22 cellular contexts compared by ENCODE assay signal in genomic region chr5:178125253-178125916, GRCh38. TPM values are rescaled to one million over a fixed set of nuclear protein-coding genes. Genes with fewer than 3 reads are reported as not detected.
DNase-seq lines count a peak whose midpoint lies in the region; ATAC-seq and TF ChIP-seq lines count a peak whose summit lies in the region.
"Had no signal": no experiment of that assay in that cellular context is flagged by ENCODE, and none has a peak within 500 bp of the region (broad histone marks: within the 10 kb centered on the region; RNA-seq: fewer than 3 reads in every experiment).

No MANE protein-coding gene starts in this region.

- no peak for TF ChIP-seq CTCF in PC-9 (conservative IDR thresholded peaks at IDR 0.05)

- CTCF ChIA-PET in PC-9 (lab: Charles Lee), result no interaction called here

- H3K27me3 ChIP-seq in PC-9 (ENCODE audit: insufficient read depth, low read depth) (no peaks in the 10 kb centered on the region), iPS-18a (ENCODE audit: control insufficient read depth, insufficient read depth, low read length) (no peaks in the 10 kb centered on the region)

- H3K4me1 ChIP-seq in PC-9 (replicated peaks; ENCODE audit: insufficient read depth) (peaks cover 37% of the 10 kb centered on the region), iPS-18a (ENCODE audit: control insufficient read depth, low read depth, low read length) (peaks cover 41% of the 10 kb centered on the region)
- H3K4me1 ChIP-seq: A549 had no signal

- H3K4me2 ChIP-seq in PC-9, result peak overlapping the region; percentile 77
- H3K4me2 ChIP-seq: A549 had no signal

- no peaks in the 10 kb centered on the region for H3K79me2 ChIP-seq in PC-9 (ENCODE audit: low read depth)

- DNase-seq in Right ventricle myocardium superior (no peak), left cardiac atrium (no peak), PC-9 (no peak), NCI-H510A treated with DMSO at 0.1 percent for 48 hours (lab: John Stamatoyannopoulos, UW) (no peak), HK-2 (ENCODE audit: unreplicated experiment) (no peak), dermis blood vessel endothelial cell (no peak)
- DNase-seq: activated CD8-positive, alpha-beta T cell treated with anti-CD3 and anti-CD28 coated beads for 36 hours; activated gamma-delta T cell; activated T-cell treated with anti-CD3 and anti-CD28 coated beads for 4 hours; head of caudate nucleus; KG1; NCI-H187; NCI-H526 treated with DMSO at 0.1 percent for 48 hours; stimulated activated CD4-positive, alpha-beta T cell treated with anti-CD3 and anti-CD28 coated beads, Interleukin-12 subunit alpha, Interleukin-12 subunit beta, amount 100 ng/mL, for 4 hours; stimulated activated CD4-positive, alpha-beta T cell treated with anti-CD3 and anti-CD28 coated beads, Interleukin-4, amount 100 ng/mL, for 4 hours; stimulated activated naive CD8-positive, alpha-beta T cell treated with anti-CD3 and anti-CD28 coated beads, Interleukin-15, amount 100 ng/mL, for 72 hours had no signal

- no TSS peak for BruUV-seq in PC-9 (replicated peaks; lab: Mats Ljungman, UMichigan)

- POLR2A ChIA-PET in PC-9 (lab: Charles Lee; ENCODE audit: unreplicated experiment), result interaction anchor here (0.7 kb wide), 1 partner anchor 48 kb away, joined by 5 read pairs; no protein-coding TSS in a partner anchor

- H4K20me1 ChIP-seq in PC-9 (ENCODE audit: insufficient read depth), result no peaks in the 10 kb centered on the region

- peaks cover 29% of the 10 kb centered on the region for H3F3A ChIP-seq in PC-9 (ENCODE audit: insufficient read depth, low read depth)

- peak overlapping the region; percentile 53 for H3K9ac ChIP-seq in iPS-18a (ENCODE audit: low read length)

- ATAC-seq in Right ventricle myocardium superior (ENCODE audit: poor library complexity) (peak; percentile 34), left cardiac atrium (no peak), HG02870 (IDR thresholded peaks at IDR 0.05; ENCODE audit: unreplicated experiment) (no peak)
- ATAC-seq: A549; activated CD8-positive, alpha-beta T cell treated with anti-CD3 and anti-CD28 coated beads for 36 hours; HCT116; stimulated activated naive CD8-positive, alpha-beta T cell treated with anti-CD3 and anti-CD28 coated beads, Interleukin-15, amount 100 ng/mL, for 72 hours had no signal

- no peaks in the 10 kb centered on the region for H3K9me3 ChIP-seq in PC-9 (ENCODE audit: insufficient read depth, low read depth)
- no peaks in the 10 kb centered on the region for H3K9me3 ChIP-seq in iPS-18a (ENCODE audit: control insufficient read depth, low read depth, low read length)
- H3K9me3 ChIP-seq: A549, tibial nerve had no signal

- H3K27ac ChIP-seq in PC-9 (no peak overlapping the region), iPS-18a (ENCODE audit: low read length) (peak overlapping the region; percentile 69)
- H3K27ac ChIP-seq: A549, coronary artery, tibial nerve had no signal

- H3K36me3 ChIP-seq in PC-9 (ENCODE audit: low read depth) (no peaks in the 10 kb centered on the region), iPS-18a (ENCODE audit: control insufficient read depth, low read depth, low read length) (peaks cover 31% of the 10 kb centered on the region)
- H3K36me3 ChIP-seq: tibial nerve had no signal

- H3K9me2 ChIP-seq in PC-9 (ENCODE audit: insufficient read depth), result no peaks in the 10 kb centered on the region

- no peak overlapping the region for H2AFZ ChIP-seq in PC-9

- H3K4me3 ChIP-seq in PC-9 (no peak overlapping the region), iPS-18a (ENCODE audit: low read length) (no peak overlapping the region)
- H3K4me3 ChIP-seq: A549, coronary artery, tibial nerve had no signal

- intact Hi-C loops in Right ventricle myocardium superior (cut with DNase I), result no loop called here
- intact Hi-C loops in left cardiac atrium (cut with DNase I), result no loop called here
- intact Hi-C loops in PC-9 (cut with micrococcal nuclease; ENCODE audit: unreplicated experiment), result loop anchor here (2.0 kb wide), 2 partner anchors 17 to 21 kb away; no protein-coding TSS in a partner anchor

RNA-seq across cellular contexts. Expression of gene RMND5B, which starts 5.4 kb away (rescaled TPM):
- 33.7 TPM for total RNA-seq in Right ventricle myocardium superior
- total RNA-seq in left cardiac atrium, result 10 to 100 TPM; 35.4 TPM
- 30.3 and 35.1 TPM in 2 replicates for total RNA-seq in PC-9 (2021)
- total RNA-seq in dermis blood vessel endothelial cell, result 42.7 and 51.3 TPM in 2 replicates

RNA-seq across cellular contexts. Expression of gene N4BP3, which starts 12.1 kb away (rescaled TPM):
- total RNA-seq in Right ventricle myocardium superior (2.7 TPM), left cardiac atrium (1 to 10 TPM; 1.5 TPM), PC-9 (2021) (0.81 and 1.1 TPM in 2 replicates), dermis blood vessel endothelial cell (43.9 and 49.4 TPM in 2 replicates)

RNA-seq across cellular contexts. Expression of gene NHP2, which starts 28.3 kb away (rescaled TPM):
- total RNA-seq in Right ventricle myocardium superior, result 75.7 TPM
- total RNA-seq in left cardiac atrium, result 10 to 100 TPM; 78.3 to 89.5 TPM
- total RNA-seq in PC-9 (2021), result 221 and 229 TPM in 2 replicates
- 148 and 175 TPM in 2 replicates for total RNA-seq in dermis blood vessel endothelial cell

Comparison
In these comparisons a context has a peak if more than half of its experiments do, and no peak if none do; other contexts are left out.
1. RNA of gene N4BP3, which starts 12.1 kb away (total RNA-seq): 43.9 to 49.4 TPM in dermis blood vessel endothelial cell; 2.7 TPM in Right ventricle myocardium superior (single experiment), 1.5 TPM in left cardiac atrium and 0.81 to 1.1 TPM in PC-9; every median in the first group is over 10 times any median in the second.